In the genomic region with DNA sequence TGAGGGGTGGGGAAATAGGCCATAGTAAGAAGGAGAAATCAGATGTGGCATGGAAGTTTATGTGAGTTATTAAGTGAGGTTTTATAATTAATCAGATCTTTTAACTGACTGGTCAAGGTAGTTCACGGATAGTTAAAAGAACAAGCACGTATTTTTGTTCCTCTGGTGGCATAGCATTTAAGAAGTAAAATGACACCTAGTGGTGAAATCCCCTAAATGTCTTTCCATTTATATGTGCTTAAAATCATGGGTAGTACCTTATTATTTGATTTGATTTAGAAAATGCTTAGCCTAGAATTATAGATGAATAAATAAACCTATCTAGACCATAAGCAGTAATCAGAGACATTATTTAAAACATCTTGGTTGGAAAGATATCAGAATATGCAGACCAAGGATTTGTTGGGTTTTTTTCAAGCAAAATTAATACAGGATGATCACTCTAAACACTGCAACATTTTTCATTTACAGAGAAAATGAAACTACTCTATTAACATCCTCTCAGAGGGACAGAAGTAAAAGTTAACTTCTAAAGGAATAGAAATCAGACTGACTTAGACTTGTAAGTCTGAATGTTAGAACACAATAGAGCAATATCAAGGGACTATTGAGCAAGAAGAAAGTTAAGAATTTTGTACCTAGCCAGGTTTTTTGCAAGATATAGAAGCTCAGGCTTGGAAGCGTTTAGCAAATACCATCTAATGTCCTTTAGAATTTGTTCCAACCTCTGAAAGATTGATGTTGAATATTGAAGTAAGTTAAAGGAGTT, we compare ENCODE assay signal across 8 cellular contexts.
DNase-seq lines count a peak whose midpoint lies in the region; ATAC-seq and TF ChIP-seq lines count a peak whose summit lies in the region.

No MANE protein-coding gene starts in this region.

- H3K36me3 Mint-ChIP-seq in CD4-positive, alpha-beta memory T cell, result peaks cover 18 to 29% of the 10 kb centered on the region in 2 donors

- peak overlapping the region; percentile 42 for H3K4me2 ChIP-seq in parathyroid adenoma (ENCODE audit: low read length)

- no peaks in the 10 kb centered on the region for H3K9me3 Mint-ChIP-seq in CD4-positive, alpha-beta memory T cell

- intact Hi-C loops in CD4-positive, alpha-beta memory T cell (cut with micrococcal nuclease), result loop anchor here (1.0 to 10.0 kb wide), 4 partner anchors 83 to 428 kb away; partner anchors contain the start of gene STXBP5
- intact Hi-C loops in ovary (cut with DNase I), result loop anchor here in 2 of 4 donors (10.0 kb wide), 1 partner anchor 430 kb away; no protein-coding TSS in a partner anchor

- POLR2A ChIA-PET in CD4-positive, alpha-beta memory T cell (lab: Charles Lee; ENCODE audit: partially characterized antibody), result no interaction called here

- TF ChIP-seq POLR2A in ovary (IDR thresholded peaks at IDR 0.05), result no peak

- H3K9me3 ChIP-seq in CD4-positive, alpha-beta memory T cell (ENCODE audit: control insufficient read depth in 1 of 2, low read length in 2 of 2), result no peaks in the 10 kb centered on the region
- H3K9me3 ChIP-seq in parathyroid adenoma (ENCODE audit: control insufficient read depth, low read length) (no peaks in the 10 kb centered on the region), ovary (no peaks in the 10 kb centered on the region)

- TF ChIP-seq EP300 in ovary (IDR thresholded peaks at IDR 0.05), result no peak

- no peaks in the 10 kb centered on the region for H3K27me3 Mint-ChIP-seq in CD4-positive, alpha-beta memory T cell

- peak overlapping the region in 3 of 8 donors; percentile 6 to 27 (median 7) for H3K4me3 Mint-ChIP-seq in CD4-positive, alpha-beta memory T cell

- H3K4me1 ChIP-seq in CD4-positive, alpha-beta memory T cell (ENCODE audit: insufficient read depth, low read length), result peaks cover 8% of the 10 kb centered on the region
- H3K4me1 ChIP-seq in parathyroid adenoma, result peaks cover 35% of the 10 kb centered on the region
- H3K4me1 ChIP-seq in ovary (ENCODE audit: insufficient read depth), result no peaks in the 10 kb centered on the region

- H3K36me3 ChIP-seq in CD4-positive, alpha-beta memory T cell (ENCODE audit: insufficient read depth, low read length), result no peaks in the 10 kb centered on the region
- H3K36me3 ChIP-seq in parathyroid adenoma (ENCODE audit: control insufficient read depth, insufficient read depth, low read length) (no peaks in the 10 kb centered on the region), ovary (no peaks in the 10 kb centered on the region)

- peak; percentile 76 for ATAC-seq in GM18907 (IDR thresholded peaks at IDR 0.05; ENCODE audit: unreplicated experiment)
- ATAC-seq in SK-N-SH treated with all-trans-retinoic acid at 6 μM for 48 hours, result peak; percentile 56; the same call in 2 of the 3 replicates

- 19 to 26% (median 26%) methylated on average over 3 of the region's 3 CpGs for WGBS in ovary, 3 donors

- H3K27ac ChIP-seq in CD4-positive, alpha-beta memory T cell (ENCODE audit: low read depth, low read length), result no peak overlapping the region
- no peak overlapping the region; the same call in 1 of the 2 replicates for H3K27ac ChIP-seq in HL-60 (replicated peaks)
- peak overlapping the region; percentile 48 for H3K27ac ChIP-seq in parathyroid adenoma
- no peak overlapping the region for H3K27ac ChIP-seq in ovary

- H3K79me2 ChIP-seq in parathyroid adenoma, result peaks cover 41% of the 10 kb centered on the region

- peak in 4 of 5 donors; percentile 14 to 29 (median 24) for DNase-seq in CD4-positive, alpha-beta memory T cell
- peak in 1 of 2 experiments; percentile 26 for DNase-seq in HL-60 (ENCODE audit: low read depth in 1 of 2, low spot score in 1 of 2)
- peak; percentile 76 for DNase-seq in fibroblast of mammary gland (ENCODE audit: low read depth)
- no peak for DNase-seq in activated CD4-positive, alpha-beta T cell treated with anti-CD3 and anti-CD28 coated beads, Interleukin-2, amount 50 U/mL, for 1 hour
- DNase-seq in ovary, result no peak

- H3K27me3 ChIP-seq in CD4-positive, alpha-beta memory T cell (ENCODE audit: insufficient read depth, low read length), result no peaks in the 10 kb centered on the region
- H3K27me3 ChIP-seq in HL-60 (ENCODE audit: insufficient read depth, poor library complexity, severe bottlenecking) (no peaks in the 10 kb centered on the region), parathyroid adenoma (ENCODE audit: control insufficient read depth, insufficient read depth, low read length) (no peaks in the 10 kb centered on the region), ovary (no peaks in the 10 kb centered on the region)

- CTCF ChIA-PET in CD4-positive, alpha-beta memory T cell (lab: Charles Lee; ENCODE audit: partially characterized antibody), result interaction anchor here (1.1 to 3.5 kb wide), 11 partner anchors 11 to 431 kb away, joined by 3 to 21 read pairs (median 6); no protein-coding TSS in a partner anchor

- H3K4me1 Mint-ChIP-seq in CD4-positive, alpha-beta memory T cell, result peaks cover 12 to 28% (median 15%) of the 10 kb centered on the region in 4 donors

- no peak overlapping the region for H2AFZ ChIP-seq in parathyroid adenoma

- H3K27ac Mint-ChIP-seq in CD4-positive, alpha-beta memory T cell, result peak overlapping the region in 2 of 7 donors; percentile 61 to 64

- H3K4me3 ChIP-seq in CD4-positive, alpha-beta memory T cell (ENCODE audit: low read length in 2 of 2), result no peak overlapping the region
- H3K4me3 ChIP-seq in HL-60 (replicated peaks; ENCODE audit: insufficient read depth, low read length), result no peak overlapping the region
- no peak overlapping the region for H3K4me3 ChIP-seq in fibroblast of mammary gland (ENCODE audit: control insufficient read depth, low read depth, low read length)
- H3K4me3 ChIP-seq in parathyroid adenoma (ENCODE audit: low read depth, low read length), result no peak overlapping the region
- H3K4me3 ChIP-seq in ovary, result no peak overlapping the region

- TF ChIP-seq CTCF in HL-60 (IDR thresholded peaks at IDR 0.05; ENCODE audit: insufficient read depth, low read length) (peak; percentile 9), fibroblast of mammary gland (conservative IDR thresholded peaks at IDR 0.05; ENCODE audit: control insufficient read depth, insufficient read depth, low read depth, low read length) (peak; percentile 48), parathyroid adenoma (IDR thresholded peaks at IDR 0.05) (peak; percentile 49), ovary (IDR thresholded peaks at IDR 0.05) (peak in 1 of 3 donors; percentile 27)

- no peak overlapping the region for H3K9ac ChIP-seq in parathyroid adenoma

TF ChIP-seq in SK-N-SH treated with all-trans-retinoic acid at 6 μM for 48 hours, 23 proteins besides CTCF, POLR2A, EP300 and RAD21:
- TF ChIP-seq SNAI2 (CRISPR knock-in tag; IDR thresholded peaks at IDR 0.05) (no peak), CSRNP3 (CRISPR knock-in tag; IDR thresholded peaks at IDR 0.05) (no peak), CSDC2 (CRISPR knock-in tag; IDR thresholded peaks at IDR 0.05) (no peak), TCF4 (CRISPR knock-in tag; IDR thresholded peaks at IDR 0.05; ENCODE audit: borderline replicate concordance) (no peak)

Comparison
In these comparisons a context has a peak if more than half of its experiments do, and no peak if none do; other contexts are left out.
1. DNase-seq: peak in CD4-positive, alpha-beta memory T cell (4 of 5) and fibroblast of mammary gland (single experiment); none in activated CD4-positive, alpha-beta T cell treated with anti-CD3 and anti-CD28 coated beads, Interleukin-2, amount 50 U/mL, for 1 hour (single experiment) and ovary (0 of 5).